ENCODE assay signal across 21 cellular contexts in genomic region chr2:176370423-176370822, GRCh38.
DNase-seq lines count a peak whose midpoint lies in the region; ATAC-seq, FAIRE-seq and TF ChIP-seq lines count a peak whose summit lies in the region.
"Had no signal": no experiment of that assay in that cellular context is flagged by ENCODE, and none has a peak within 500 bp of the region (broad histone marks: within the 10 kb centered on the region; RNA-seq: fewer than 3 reads in every experiment).

No MANE protein-coding gene starts in this region.

- intact Hi-C loops in HepG2 (cut with micrococcal nuclease; ENCODE audit: unreplicated experiment), result no loop called here

- TF ChIP-seq EP300 in HepG2 (IDR thresholded peaks at IDR 0.05; ENCODE audit: low read depth in 2 of 2, low read length in 2 of 2), result no peak
- TF ChIP-seq EP300 in HepG2 (CRISPR knock-in tag; IDR thresholded peaks at IDR 0.05; ENCODE audit: borderline replicate concordance), result no peak

- H3K36me3 ChIP-seq in HepG2 (replicated peaks in 1 of 2; ENCODE audit: control insufficient read depth in 1 of 2, insufficient read depth in 2 of 2, low read length in 2 of 2), result no peaks in the 10 kb centered on the region
- H3K36me3 ChIP-seq in H7 (replicated peaks; ENCODE audit: control insufficient read depth, insufficient read depth, low read length), result no peaks in the 10 kb centered on the region
- H3K36me3 ChIP-seq: BLaER1 had no signal

- peak; percentile 8 for DNase-seq in DMS 273 treated with DMSO at 0.1 percent for 48 hours (lab: John Stamatoyannopoulos, UW)
- peak; percentile 78 for DNase-seq in NCI-H1694 (lab: John Stamatoyannopoulos, UW)
- DNase-seq in NCI-H69 (lab: John Stamatoyannopoulos, UW), result peak; percentile 87
- no peak for DNase-seq in HepG2 (ENCODE audit: low spot score)
- DNase-seq in A172 (ENCODE audit: low spot score), result no peak
- no peak for DNase-seq in hepatic stellate cell (ENCODE audit: low spot score)
- DNase-seq in H7, result no peak
- DNase-seq: CD4-positive, alpha-beta T cell; COR-L47; DMS153; NCI-H1092; NCI-H2081 treated with DMSO at 0.1 percent for 48 hours; NCI-H226; NCI-H510A treated with DMSO at 0.1 percent for 48 hours; PC-9; T-cell had no signal

- H3K79me2 ChIP-seq in HepG2 (ENCODE audit: insufficient read depth, low read length), result no peaks in the 10 kb centered on the region

- no peaks in the 10 kb centered on the region for H3K9me3 ChIP-seq in HepG2 (ENCODE audit: low read length)

- 61% methylated on average over 11 of the region's 11 CpGs for WGBS in HepG2 (ENCODE audit: low lambda C conversion rate)

- no peak for ATAC-seq in HepG2
- no peak for ATAC-seq in HG03280 (IDR thresholded peaks at IDR 0.05; ENCODE audit: unreplicated experiment)
- ATAC-seq: GM23338, T-cell had no signal

- H3K27ac ChIP-seq in HepG2 (ENCODE audit: extremely low read length, insufficient read depth, low read length), result no peak overlapping the region
- H3K27ac ChIP-seq: BLaER1, PC-9 had no signal

- in situ Hi-C loops in HepG2 (cut with HindIII; ENCODE audit: extremely low pct_ligation_motif_present, low pct_unique_long_range_greater_than_20kb), result no loop called here

- no peak overlapping the region for H2AFZ ChIP-seq in HepG2 (ENCODE audit: low read length)
- H2AFZ ChIP-seq: GM23338, PC-9 had no signal

- POLR2A ChIA-PET in HepG2 (lab: Yijun Ruan, JAX), result no interaction called here

- CTCF ChIA-PET in HepG2 (lab: Yijun Ruan, JAX; ENCODE audit: low intra/inter-chr PET ratio, low total read pairs), result no interaction called here

- no peak overlapping the region for H3K4me2 ChIP-seq in HepG2 (ENCODE audit: low read depth, low read length)
- H3K4me2 ChIP-seq: BLaER1, GM23338, PC-9 had no signal

- no peaks in the 10 kb centered on the region for H4K20me1 ChIP-seq in HepG2 (ENCODE audit: insufficient read depth, low read length)
- H4K20me1 ChIP-seq: BLaER1 had no signal

- no peaks in the 10 kb centered on the region for H3K4me1 ChIP-seq in HepG2 (ENCODE audit: insufficient read depth, low read length)
- H3K4me1 ChIP-seq: BLaER1 had no signal

- H3K9ac ChIP-seq in HepG2 (ENCODE audit: insufficient read depth, low read depth, low read length), result no peak overlapping the region
- H3K9ac ChIP-seq: BLaER1 had no signal

- TF ChIP-seq CTCF in HepG2 (CRISPR knock-in tag; IDR thresholded peaks at IDR 0.05), result peak; percentile 24; the same call in 1 of the 2 replicates

- H3K4me3 ChIP-seq in HepG2 (replicated peaks in 1 of 3; ENCODE audit: insufficient read depth in 1 of 3, low read depth in 2 of 3, low read length in 3 of 3) (no peak overlapping the region), H7 (ENCODE audit: insufficient read depth, low read depth, low read length) (no peak overlapping the region)
- H3K4me3 ChIP-seq: BLaER1, GM23338, PC-9 had no signal

- no TSS peak for BruUV-seq in HepG2 (replicated peaks; lab: Mats Ljungman, UMichigan)

- FAIRE-seq in HepG2 (lab: Jason Lieb, UNC), result no peak
- FAIRE-seq: G401.6, GM18507 had no signal

- no peaks in the 10 kb centered on the region for H3K27me3 ChIP-seq in HepG2 (ENCODE audit: control insufficient read depth in 1 of 2, insufficient read depth in 2 of 2, low read length in 2 of 2)
- no peaks in the 10 kb centered on the region for H3K27me3 ChIP-seq in H7 (ENCODE audit: control insufficient read depth, insufficient read depth, low read length)
- H3K27me3 ChIP-seq: BLaER1 had no signal

- no peak for TF ChIP-seq RAD21 in HepG2 (CRISPR knock-in tag; IDR thresholded peaks at IDR 0.05)

- TF ChIP-seq POLR2A in HepG2 (IDR thresholded peaks at IDR 0.05; ENCODE audit: insufficient read depth in 1 of 2, low read depth in 2 of 2, low read length in 2 of 2), result no peak

TF ChIP-seq in HepG2, 621 proteins besides CTCF, POLR2A, EP300 and RAD21:
- peak; percentile 37 for TF ChIP-seq STAG1 (CRISPR knock-in tag; IDR thresholded peaks at IDR 0.05)
- no peak for TF ChIP-seq RBM22 (optimal IDR thresholded peaks at IDR 0.05; ENCODE audit: low read length)

Comparison
In these comparisons a context has a peak if more than half of its experiments do, and no peak if none do; other contexts are left out.
1. DNase-seq: peak in DMS 273 treated with DMSO at 0.1 percent for 48 hours (single experiment), NCI-H1694 (single experiment) and NCI-H69 (single experiment); none in HepG2 (single experiment), A172 (single experiment), hepatic stellate cell (single experiment) and H7 (single experiment).